ENCODE assay signal across 1 cellular context in the genomic region with DNA sequence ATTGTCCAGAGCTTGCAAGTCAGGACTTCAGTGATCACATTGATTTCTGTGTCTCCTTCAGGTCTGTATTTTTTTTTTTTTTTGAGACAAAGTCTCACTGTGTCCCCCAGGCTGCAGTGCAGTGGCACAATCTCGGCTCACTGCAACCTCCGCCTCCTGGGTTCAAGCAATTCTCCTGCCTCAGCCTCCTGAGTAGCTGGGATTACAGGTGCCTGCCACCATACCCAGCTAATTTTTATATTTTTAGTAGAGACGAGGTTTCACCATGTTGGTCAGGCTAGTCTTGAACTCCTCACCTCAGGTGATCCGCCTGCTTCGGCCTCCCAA.
A peak's percentile ranks its signal among the peaks of the same experiment; 100 is the strongest.
TF ChIP-seq lines count a peak whose summit lies in the region.

No MANE protein-coding gene starts in this region.

TF ChIP-seq in GM12878, 131 proteins besides CTCF, POLR2A, EP300 and RAD21:
- peak; percentile 72; the same call in 1 of the 2 replicates for TF ChIP-seq HDGF (IDR thresholded peaks at IDR 0.05)
